18 cellular contexts compared by ENCODE assay signal in the genomic region with DNA sequence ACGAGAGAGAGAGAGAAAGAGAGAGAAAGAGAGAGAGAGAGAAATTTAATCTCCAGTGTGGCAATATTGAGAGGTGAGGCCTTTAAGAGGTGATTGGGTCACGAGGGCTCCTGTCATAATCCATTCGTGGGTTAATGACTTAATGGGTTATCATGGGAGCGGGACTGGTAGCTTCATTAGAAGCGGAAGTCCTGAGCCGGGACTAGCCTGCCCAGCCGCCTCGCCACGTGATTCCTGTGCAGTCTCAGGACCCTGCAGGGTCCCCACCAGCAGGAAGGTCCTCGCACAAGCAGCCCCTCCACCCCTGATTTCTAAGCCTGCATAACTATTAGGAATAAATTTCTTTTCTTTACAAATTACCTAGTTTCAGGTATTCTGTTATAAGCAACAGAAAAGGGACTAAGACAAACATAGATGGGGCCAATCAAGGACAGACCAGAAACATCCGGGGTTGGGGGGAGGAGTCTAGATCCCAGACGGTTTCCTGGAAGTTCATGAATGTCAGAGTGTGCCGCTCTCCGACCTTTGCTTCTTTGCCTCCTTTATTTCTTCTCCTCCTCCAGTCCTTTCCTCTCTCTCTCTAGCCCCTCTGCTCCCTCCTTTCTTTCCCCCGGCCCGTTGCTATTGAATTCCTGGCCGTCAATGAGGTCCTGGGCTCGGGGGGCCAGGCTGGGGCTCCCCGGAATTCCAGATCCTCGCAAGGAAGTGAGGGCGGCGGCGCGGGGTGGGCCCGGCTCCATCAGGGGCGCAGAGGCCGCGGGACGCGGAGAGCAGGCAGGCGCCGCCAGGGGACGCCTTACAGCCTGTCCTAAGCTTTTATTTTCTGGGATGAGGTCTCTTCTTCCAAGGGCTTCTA.
"Had no signal": no experiment of that assay in that cellular context is flagged by ENCODE, and none has a peak within 500 bp of the region (broad histone marks: within the 10 kb centered on the region; RNA-seq: fewer than 3 reads in every experiment).

No MANE protein-coding gene starts in this region.

- H3K4me1 ChIP-seq: left lung had no signal

- H3K4me3 Mint-ChIP-seq: activated CD4-positive, alpha-beta T cell treated with anti-CD3 and anti-CD28 coated beads, Interleukin-2, amount 10 ng/mL, durations not matched to agents 7 days and 5 days; activated CD8-positive, alpha-beta T cell treated with anti-CD3 and anti-CD28 coated beads, Interleukin-2, amount 10 ng/mL, durations not matched to agents 7 days and 5 days; activated naive CD4-positive, alpha-beta T cell treated with anti-CD3 and anti-CD28 coated beads, Interleukin-2, amount 10 ng/mL, durations not matched to agents 7 days and 5 days; activated naive CD8-positive, alpha-beta T cell treated with anti-CD3 and anti-CD28 coated beads, Interleukin-2, amount 50 U/mL, for 24 hours; activated T-cell treated with anti-CD3 and anti-CD28 coated beads, Interleukin-2, amount 50 U/mL, for 24 hours; brain; effector memory CD8-positive, alpha-beta T cell; neural crest cell; stimulated activated effector memory CD8-positive, alpha-beta T cell treated with anti-CD3 and anti-CD28 coated beads, Interleukin-12 subunit alpha, Interleukin-12 subunit beta, amount 100 ng/mL, for 72 hours had no signal

- H3K4me1 Mint-ChIP-seq: activated CD4-positive, alpha-beta T cell treated with anti-CD3 and anti-CD28 coated beads, Interleukin-2, amount 10 ng/mL, durations not matched to agents 7 days and 5 days; activated naive CD4-positive, alpha-beta T cell treated with anti-CD3 and anti-CD28 coated beads, Interleukin-2, amount 10 ng/mL, durations not matched to agents 7 days and 5 days; activated naive CD8-positive, alpha-beta T cell treated with anti-CD3 and anti-CD28 coated beads, Interleukin-2, amount 50 U/mL, for 24 hours; brain; neural crest cell; stimulated activated effector memory CD8-positive, alpha-beta T cell treated with anti-CD3 and anti-CD28 coated beads, Interleukin-12 subunit alpha, Interleukin-12 subunit beta, amount 100 ng/mL, for 72 hours had no signal

- H3K27ac Mint-ChIP-seq: activated CD4-positive, alpha-beta T cell treated with anti-CD3 and anti-CD28 coated beads, Interleukin-2, amount 10 ng/mL, durations not matched to agents 7 days and 5 days; activated CD8-positive, alpha-beta T cell treated with anti-CD3 and anti-CD28 coated beads, Interleukin-2, amount 10 ng/mL, durations not matched to agents 7 days and 5 days; activated naive CD4-positive, alpha-beta T cell treated with anti-CD3 and anti-CD28 coated beads, Interleukin-2, amount 10 ng/mL, durations not matched to agents 7 days and 5 days; activated naive CD8-positive, alpha-beta T cell treated with anti-CD3 and anti-CD28 coated beads, Interleukin-2, amount 50 U/mL, for 24 hours; activated T-cell treated with anti-CD3 and anti-CD28 coated beads, Interleukin-2, amount 50 U/mL, for 24 hours; brain; effector memory CD8-positive, alpha-beta T cell; progenitor cell of endocrine pancreas; stimulated activated effector memory CD8-positive, alpha-beta T cell treated with anti-CD3 and anti-CD28 coated beads, Interleukin-12 subunit alpha, Interleukin-12 subunit beta, amount 100 ng/mL, for 72 hours had no signal

- H3K4me3 ChIP-seq: left lung, smooth muscle cell had no signal

- H3K9me3 Mint-ChIP-seq: activated CD4-positive, alpha-beta T cell treated with anti-CD3 and anti-CD28 coated beads, Interleukin-2, amount 10 ng/mL, durations not matched to agents 7 days and 5 days; activated naive CD4-positive, alpha-beta T cell treated with anti-CD3 and anti-CD28 coated beads, Interleukin-2, amount 10 ng/mL, durations not matched to agents 7 days and 5 days; activated naive CD8-positive, alpha-beta T cell treated with anti-CD3 and anti-CD28 coated beads, Interleukin-2, amount 50 U/mL, for 24 hours; activated T-cell treated with anti-CD3 and anti-CD28 coated beads, Interleukin-2, amount 50 U/mL, for 24 hours; effector memory CD8-positive, alpha-beta T cell; stimulated activated effector memory CD8-positive, alpha-beta T cell treated with anti-CD3 and anti-CD28 coated beads, Interleukin-12 subunit alpha, Interleukin-12 subunit beta, amount 100 ng/mL, for 72 hours had no signal

- H3K9me3 ChIP-seq: left lung had no signal

- H3K36me3 ChIP-seq: left lung had no signal

- H3K4me2 ChIP-seq: smooth muscle cell had no signal

- H3K27me3 Mint-ChIP-seq: activated naive CD4-positive, alpha-beta T cell treated with anti-CD3 and anti-CD28 coated beads, Interleukin-2, amount 10 ng/mL, durations not matched to agents 7 days and 5 days; activated T-cell treated with anti-CD3 and anti-CD28 coated beads, Interleukin-2, amount 50 U/mL, for 24 hours; progenitor cell of endocrine pancreas had no signal

- H3K36me3 Mint-ChIP-seq: activated naive CD4-positive, alpha-beta T cell treated with anti-CD3 and anti-CD28 coated beads, Interleukin-2, amount 10 ng/mL, durations not matched to agents 7 days and 5 days; brain; stimulated activated effector memory CD8-positive, alpha-beta T cell treated with anti-CD3 and anti-CD28 coated beads, Interleukin-12 subunit alpha, Interleukin-12 subunit beta, amount 100 ng/mL, for 72 hours had no signal

- DNase-seq: activated CD4-positive, alpha-beta T cell treated with anti-CD3 and anti-CD28 coated beads, Interleukin-2, amount 10 ng/mL, durations not matched to agents 7 days and 5 days; activated CD8-positive, alpha-beta T cell treated with anti-CD3 and anti-CD28 coated beads, Interleukin-2, amount 10 ng/mL, durations not matched to agents 7 days and 5 days; activated naive CD4-positive, alpha-beta T cell treated with anti-CD3 and anti-CD28 coated beads, Interleukin-2, amount 10 ng/mL, durations not matched to agents 7 days and 5 days; activated naive CD8-positive, alpha-beta T cell treated with anti-CD3 and anti-CD28 coated beads, Interleukin-2, amount 50 U/mL, for 24 hours; activated T-cell treated with anti-CD3 and anti-CD28 coated beads, Interleukin-2, amount 50 U/mL, for 24 hours; anterior cingulate cortex; caudate nucleus; effector memory CD8-positive, alpha-beta T cell; foreskin fibroblast; left lung; mammary epithelial cell; right cardiac atrium; stimulated activated CD4-positive, alpha-beta T cell treated with anti-CD3 and anti-CD28 coated beads, Interleukin-4, amount 100 ng/mL, for 24 hours had no signal

- H3K27ac ChIP-seq: left lung had no signal

- H3K27me3 ChIP-seq: left lung had no signal

- ATAC-seq: activated CD8-positive, alpha-beta T cell treated with anti-CD3 and anti-CD28 coated beads, Interleukin-2, amount 10 ng/mL, durations not matched to agents 7 days and 5 days; activated naive CD8-positive, alpha-beta T cell treated with anti-CD3 and anti-CD28 coated beads, Interleukin-2, amount 50 U/mL, for 24 hours; effector memory CD8-positive, alpha-beta T cell; left lung; stimulated activated effector memory CD8-positive, alpha-beta T cell treated with anti-CD3 and anti-CD28 coated beads, Interleukin-12 subunit alpha, Interleukin-12 subunit beta, amount 100 ng/mL, for 72 hours had no signal
